Comparison of ENCODE assay signal across 8 cellular contexts in genomic region chr2:136874258-136874657, GRCh38.
DNase-seq lines count a peak whose midpoint lies in the region; TF ChIP-seq lines count a peak whose summit lies in the region.

No MANE protein-coding gene starts in this region.

- no peak for TF ChIP-seq CTCF in Calu3 (IDR thresholded peaks at IDR 0.05; ENCODE audit: unreplicated experiment)
- TF ChIP-seq CTCF in OCI-LY3 (IDR thresholded peaks at IDR 0.05; ENCODE audit: low read depth, low read length), result peak; percentile 68

- CTCF ChIA-PET in Calu3 (lab: Charles Lee), result no interaction called here

- intact Hi-C loops in Calu3 (cut with micrococcal nuclease; ENCODE audit: unreplicated experiment), result loop anchor here (1.0 to 5.0 kb wide), 3 partner anchors 177 to 963 kb away; no protein-coding TSS in a partner anchor

- H3K36me3 ChIP-seq in H7 (replicated peaks; ENCODE audit: control insufficient read depth, insufficient read depth, low read length) (no peaks in the 10 kb centered on the region), OCI-LY3 (replicated peaks; ENCODE audit: low read depth, low read length) (no peaks in the 10 kb centered on the region)

- no peaks in the 10 kb centered on the region for H3K36me3 Mint-ChIP-seq in Calu3 (ENCODE audit: insufficient read depth, unreplicated experiment)

- H3K27me3 Mint-ChIP-seq in Calu3 (ENCODE audit: unreplicated experiment), result no peaks in the 10 kb centered on the region

- DNase-seq in Calu3 (peak; percentile 12), H7 (peak; percentile 8), hepatic stellate cell (ENCODE audit: low spot score) (peak; percentile 8), HPDE6-E6E7 (ENCODE audit: extremely low spot score) (no peak), NCI-H2029 (lab: John Stamatoyannopoulos, UW) (no peak), CD1c-positive myeloid dendritic cell (ENCODE audit: extremely low spot score) (no peak)
- no peak for DNase-seq in NK-92 treated with Interleukin-12 subunit alpha and Interleukin-12 subunit beta, amount 100 ng/mL, for 24 hours (lab: John Stamatoyannopoulos, UW)

- no peak overlapping the region for H3K9ac ChIP-seq in OCI-LY3 (ENCODE audit: low read length)

- H3K27me3 ChIP-seq in H7 (ENCODE audit: control insufficient read depth, insufficient read depth, low read length) (no peaks in the 10 kb centered on the region), OCI-LY3 (ENCODE audit: low read depth, low read length) (no peaks in the 10 kb centered on the region)

- H3K27ac Mint-ChIP-seq in Calu3 (ENCODE audit: unreplicated experiment), result no peak overlapping the region

- no peak overlapping the region for H3K4me3 ChIP-seq in H7 (ENCODE audit: insufficient read depth, low read depth, low read length)
- peak overlapping the region; percentile 38 for H3K4me3 ChIP-seq in OCI-LY3 (ENCODE audit: low read length)

- no peaks in the 10 kb centered on the region for H3K4me1 ChIP-seq in OCI-LY3 (ENCODE audit: low read length)

- H3K27ac ChIP-seq in OCI-LY3 (ENCODE audit: low read length), result no peak overlapping the region

- H3K9me3 ChIP-seq in OCI-LY3 (ENCODE audit: insufficient read depth, low read length), result no peaks in the 10 kb centered on the region

- peak overlapping the region; percentile 86 for H2AFZ ChIP-seq in OCI-LY3 (ENCODE audit: low read depth, low read length)

- peak overlapping the region; percentile 56 for H3K4me2 ChIP-seq in OCI-LY3 (ENCODE audit: low read length)

- no peaks in the 10 kb centered on the region for H4K20me1 ChIP-seq in OCI-LY3 (ENCODE audit: insufficient read depth, low read length)

- H3K9me3 Mint-ChIP-seq in Calu3 (ENCODE audit: low read depth, unreplicated experiment), result peaks cover 4% of the 10 kb centered on the region

- no peaks in the 10 kb centered on the region for H3K79me2 ChIP-seq in OCI-LY3 (ENCODE audit: low read length)

- BruUV-seq in Calu3 (replicated peaks; lab: Mats Ljungman, UMichigan), result no TSS peak

- H3K4me1 Mint-ChIP-seq in Calu3 (ENCODE audit: low read depth, unreplicated experiment), result no peaks in the 10 kb centered on the region

- H3K4me3 Mint-ChIP-seq in Calu3 (ENCODE audit: low read depth, unreplicated experiment), result no peak overlapping the region

Comparison
In these comparisons a context has a peak if more than half of its experiments do, and no peak if none do; other contexts are left out.
1. DNase-seq: peak in Calu3 (single experiment), H7 (single experiment) and hepatic stellate cell (single experiment); none in NK-92 treated with Interleukin-12 subunit alpha and Interleukin-12 subunit beta, amount 100 ng/mL, for 24 hours (single experiment), HPDE6-E6E7 (single experiment), NCI-H2029 (single experiment) and CD1c-positive myeloid dendritic cell (single experiment).